Comparison of ENCODE assay signal across 10 cellular contexts in the genomic region with DNA sequence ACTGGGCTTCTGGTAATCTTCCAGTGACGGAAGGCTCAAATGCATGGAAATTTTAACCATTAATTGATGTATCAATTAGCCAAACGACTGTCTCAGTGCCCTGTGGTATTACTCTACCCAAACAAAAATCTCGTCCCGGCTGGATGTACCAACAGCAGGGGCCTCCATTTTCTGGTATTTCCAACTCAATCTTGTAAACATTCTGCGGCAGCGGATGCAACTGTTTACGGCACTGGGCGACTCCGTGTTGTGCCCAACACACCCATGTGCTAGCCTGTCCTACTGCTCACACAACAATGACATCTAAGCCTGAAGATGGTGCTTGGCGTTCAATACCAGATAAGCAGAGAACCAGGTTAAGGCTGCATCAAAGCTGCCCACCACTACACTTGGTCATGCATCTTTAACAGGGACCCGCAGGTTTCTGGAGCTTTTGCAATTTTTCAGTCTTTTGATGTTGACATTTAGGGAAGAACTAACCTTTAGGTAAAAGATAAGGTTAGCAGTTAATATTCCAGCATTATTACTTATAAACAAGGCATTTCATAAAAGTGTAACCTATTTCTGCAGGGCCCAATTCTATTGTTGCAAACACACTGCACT. TPM values are rescaled to one million over a fixed set of nuclear protein-coding genes. Genes with fewer than 3 reads are reported as not detected.
A peak's percentile ranks its signal among the peaks of the same experiment; 100 is the strongest.
DNase-seq lines count a peak whose midpoint lies in the region; ATAC-seq and TF ChIP-seq lines count a peak whose summit lies in the region.
"Had no signal": no experiment of that assay in that cellular context is flagged by ENCODE, and none has a peak within 500 bp of the region (broad histone marks: within the 10 kb centered on the region; RNA-seq: fewer than 3 reads in every experiment).

No MANE protein-coding gene starts in this region.

- H3K36me3 ChIP-seq in HUES48 (ENCODE audit: control insufficient read depth, insufficient read depth, low read length) (no peaks in the 10 kb centered on the region), breast epithelium (no peaks in the 10 kb centered on the region)

- TF ChIP-seq POLR2A in breast epithelium (IDR thresholded peaks at IDR 0.05): no peak

- peaks cover 37% of the 10 kb centered on the region for H3K4me1 ChIP-seq in HUES48 (ENCODE audit: control insufficient read depth, insufficient read depth, low read length)
- H3K4me1 ChIP-seq in breast epithelium: peaks cover 0 to 3% of the 10 kb centered on the region in 2 donors

- H3K9me3 ChIP-seq in AG04450 (ENCODE audit: control insufficient read depth, insufficient read depth, low read length) (no peaks in the 10 kb centered on the region; the same call in 1 of the 2 replicates), HUES48 (ENCODE audit: control insufficient read depth, insufficient read depth, low read length) (no peaks in the 10 kb centered on the region), breast epithelium (no peaks in the 10 kb centered on the region)
- H3K9me3 ChIP-seq: mucosa of descending colon had no signal

- CTCF ChIA-PET in AG04450 (lab: Charles Lee): interaction anchor here (1.4 to 6.7 kb wide), 3 partner anchors 14 to 86 kb away, joined by 4 to 36 read pairs (median 26); no protein-coding TSS in a partner anchor

- H3K27me3 ChIP-seq in AG04450 (ENCODE audit: control insufficient read depth, insufficient read depth, low read length) (peaks cover 5% of the 10 kb centered on the region), HUES48 (ENCODE audit: control insufficient read depth, insufficient read depth, low read length) (peaks cover 5% of the 10 kb centered on the region; the same call in 1 of the 2 replicates), breast epithelium (no peaks in the 10 kb centered on the region)

- DNase-seq in AG04450 (ENCODE audit: low read depth, low spot score) (no peak), breast epithelium (ENCODE audit: low spot score in 2 of 2) (no peak), NCI-H226 (no peak), HK-2 (ENCODE audit: unreplicated experiment) (no peak), NCI-H1092 treated with DMSO at 0.1 percent for 48 hours (lab: John Stamatoyannopoulos, UW) (no peak)
- DNase-seq in naive thymus-derived CD8-positive, alpha-beta T cell: no peak
- DNase-seq in effector memory CD8-positive, alpha-beta T cell: no peak

- intact Hi-C loops in breast epithelium (cut with DNase I; ENCODE audit: low total_unique reads): no loop called here

- peaks cover 0 to 5% (median 4%) of the 10 kb centered on the region in 4 donors for H3K4me1 Mint-ChIP-seq in naive thymus-derived CD8-positive, alpha-beta T cell
- peaks cover 3% of the 10 kb centered on the region in 2 donors for H3K4me1 Mint-ChIP-seq in effector memory CD8-positive, alpha-beta T cell (ENCODE audit: low read depth in 2 of 2)

- no peaks in the 10 kb centered on the region for H3K36me3 Mint-ChIP-seq in naive thymus-derived CD8-positive, alpha-beta T cell
- H3K36me3 Mint-ChIP-seq in effector memory CD8-positive, alpha-beta T cell (ENCODE audit: insufficient read depth): no peaks in the 10 kb centered on the region

- peak overlapping the region in 6 of 10 donors; percentile 13 to 48 (median 16) for H3K4me3 Mint-ChIP-seq in naive thymus-derived CD8-positive, alpha-beta T cell
- no peak overlapping the region for H3K4me3 Mint-ChIP-seq in effector memory CD8-positive, alpha-beta T cell

- H3K9ac ChIP-seq in HUES48 (ENCODE audit: low read depth, low read length): peak overlapping the region; percentile 85; the same call in 1 of the 2 replicates

- no peak overlapping the region for H3K27ac ChIP-seq in AG04450 (ENCODE audit: low read depth, low read length)
- H3K27ac ChIP-seq in HUES48 (ENCODE audit: low read depth, low read length): no peak overlapping the region
- H3K27ac ChIP-seq in breast epithelium: peak overlapping the region in 1 of 2 donors; percentile 90
- H3K27ac ChIP-seq: epithelial cell of prostate had no signal

- no peak for ATAC-seq in naive thymus-derived CD8-positive, alpha-beta T cell
- ATAC-seq in effector memory CD8-positive, alpha-beta T cell (replicated peaks): no peak

- H3K4me3 ChIP-seq in AG04450 (ENCODE audit: low read depth, low read length): peak overlapping the region; percentile 66
- H3K4me3 ChIP-seq in HUES48 (ENCODE audit: low read depth, low read length): peak overlapping the region; percentile 82
- H3K4me3 ChIP-seq in breast epithelium: peak overlapping the region in 2 of 3 donors; percentile 68 to 83
- H3K4me3 ChIP-seq: mucosa of descending colon had no signal

- no peaks in the 10 kb centered on the region for H3K9me3 Mint-ChIP-seq in naive thymus-derived CD8-positive, alpha-beta T cell
- no peaks in the 10 kb centered on the region for H3K9me3 Mint-ChIP-seq in effector memory CD8-positive, alpha-beta T cell

- H3K27ac Mint-ChIP-seq in naive thymus-derived CD8-positive, alpha-beta T cell: no peak overlapping the region
- H3K27ac Mint-ChIP-seq in effector memory CD8-positive, alpha-beta T cell: no peak overlapping the region

- POLR2A ChIA-PET in AG04450 (lab: Yijun Ruan, JAX): interaction anchor here (1.4 kb wide), 1 partner anchor 45 kb away, joined by 7 read pairs; the partner anchor contains the start of gene COQ3
- POLR2A ChIA-PET in naive thymus-derived CD8-positive, alpha-beta T cell (lab: Charles Lee): interaction anchor here (0.6 kb wide), 1 partner anchor 34 kb away, joined by 4 read pairs; no protein-coding TSS in a partner anchor

- H3K27me3 Mint-ChIP-seq in naive thymus-derived CD8-positive, alpha-beta T cell: peaks cover 27 to 68% (median 65%) of the 10 kb centered on the region in 5 donors
- H3K27me3 Mint-ChIP-seq in effector memory CD8-positive, alpha-beta T cell: peaks cover 42 to 68% of the 10 kb centered on the region in 2 donors

- TF ChIP-seq CTCF in AG04450 (IDR thresholded peaks at IDR 0.05; ENCODE audit: low read depth, low read length): no peak
- TF ChIP-seq CTCF in breast epithelium (IDR thresholded peaks at IDR 0.05): no peak

RNA-seq across cellular contexts. Expression of gene FAXC, which starts 1.2 kb away (rescaled TPM):
- polyA plus RNA-seq in AG04450 (2011; rRNA removed): 7.0 and 8.4 TPM in 2 replicates
- 3.9 and 4.6 TPM in 2 replicates for polyA minus RNA-seq in AG04450 (2011; rRNA and poly(A)+ RNA removed)
- 10 to 100 TPM in 1 of 3 donors, 1 to 10 TPM in 1, not detected in 1; 5.2 to 14.2 TPM for total RNA-seq in breast epithelium
- total RNA-seq in naive thymus-derived CD8-positive, alpha-beta T cell: not detected
- polyA plus RNA-seq in naive thymus-derived CD8-positive, alpha-beta T cell: not detected

RNA-seq across cellular contexts. Expression of gene COQ3, which starts 45.7 kb away (rescaled TPM):
- polyA plus RNA-seq in AG04450 (2011; rRNA removed): 8.5 and 11.0 TPM in 2 replicates
- polyA minus RNA-seq in AG04450 (2011; rRNA and poly(A)+ RNA removed): 1.6 and 4.0 TPM in 2 replicates
- total RNA-seq in breast epithelium: 1 to 10 TPM; 4.2 to 5.6 (median 4.5) TPM
- total RNA-seq in naive thymus-derived CD8-positive, alpha-beta T cell: 1 to 10 TPM; 4.0 to 4.8 TPM
- polyA plus RNA-seq in naive thymus-derived CD8-positive, alpha-beta T cell: 10 to 100 TPM in 1 of 3 donors, 1 to 10 TPM in 2; 6.3 to 12.0 (median 7.7) TPM

Comparison
In these comparisons a context has a peak if more than half of its experiments do, and no peak if none do; other contexts are left out.
1. H3K4me3 Mint-ChIP-seq: peak in naive thymus-derived CD8-positive, alpha-beta T cell (6 of 10); none in effector memory CD8-positive, alpha-beta T cell (0 of 2).
2. Peak in every context shown above with its lines, with median percentiles within 50 percentile points of each other: H3K4me3 ChIP-seq.